In genomic region chr4:176321589-176321988, GRCh38 we compare ENCODE assay signal across 8 cellular contexts. TPM values are rescaled to one million over a fixed set of nuclear protein-coding genes. Genes with fewer than 3 reads are reported as not detected.
DNase-seq lines count a peak whose midpoint lies in the region; ATAC-seq and TF ChIP-seq lines count a peak whose summit lies in the region.

No MANE protein-coding gene starts in this region.

- peak overlapping the region; percentile 94 for H3K4me3 Mint-ChIP-seq in T-helper 17 cell

- H3K36me3 ChIP-seq in spleen: peaks cover 0 to 18% (median 0%) of the 10 kb centered on the region in 6 donors

- H3K4me1 ChIP-seq in spleen: peaks cover 20 to 85% (median 64%) of the 10 kb centered on the region in 6 donors

- intact Hi-C loops in spleen (cut with DNase I; ENCODE audit: low total_unique reads): no loop called here

- H3K9me3 ChIP-seq in T-helper 17 cell (ENCODE audit: control insufficient read depth, low read length, poor library complexity, severe bottlenecking): no peaks in the 10 kb centered on the region
- H3K9me3 ChIP-seq in spleen: no peaks in the 10 kb centered on the region

- H3K36me3 Mint-ChIP-seq in T-helper 17 cell (ENCODE audit: low read depth): peaks cover 4% of the 10 kb centered on the region

- peak; percentile 33 for DNase-seq in DMS 273 (lab: John Stamatoyannopoulos, UW; ENCODE audit: unreplicated experiment)
- DNase-seq in DMS 273 treated with DMSO at 0.1 percent for 48 hours (lab: John Stamatoyannopoulos, UW): no peak
- no peak for DNase-seq in T-helper 17 cell
- no peak for DNase-seq in foreskin fibroblast
- no peak for DNase-seq in spleen
- DNase-seq in HUDEP-2 (lab: John Stamatoyannopoulos, UW; ENCODE audit: unreplicated experiment in 76 of 76): no peak
- no peak for DNase-seq in SIG-M5 treated with dmso at 0.1 percent for 504 hours (lab: John Stamatoyannopoulos, UW; ENCODE audit: unreplicated experiment)

- H3K27me3 ChIP-seq in spleen (replicated peaks in 1 of 7): no peaks in the 10 kb centered on the region

- peaks cover 28% of the 10 kb centered on the region for H3K4me1 Mint-ChIP-seq in T-helper 17 cell

- TF ChIP-seq POLR2A in spleen (IDR thresholded peaks at IDR 0.05): no peak

- H3K4me3 ChIP-seq in foreskin fibroblast (ENCODE audit: low read depth in 1 of 2, low read length in 2 of 2) (peak overlapping the region; percentile 95 to 97), spleen (peak overlapping the region; percentile 72 to 99 (median 94))

- TF ChIP-seq CTCF in foreskin fibroblast (IDR thresholded peaks at IDR 0.05; ENCODE audit: low read depth, low read length): no peak
- no peak for TF ChIP-seq CTCF in spleen (IDR thresholded peaks at IDR 0.05 in 8 of 11, conservative IDR thresholded peaks at IDR 0.05 in 3 of 11)

- H3K27ac Mint-ChIP-seq in T-helper 17 cell: peak overlapping the region; percentile 97

- WGBS in spleen, 5 donors: 37 to 44% (median 39%) methylated on average over 5 of the region's 5 CpGs

- ATAC-seq in T-helper 17 cell (no peak), HG03457 (IDR thresholded peaks at IDR 0.05; ENCODE audit: unreplicated experiment) (no peak)

- peak overlapping the region in 7 of 8 donors; percentile 98 to 100 (median 99) for H3K27ac ChIP-seq in spleen

- H3K27me3 Mint-ChIP-seq in T-helper 17 cell: no peaks in the 10 kb centered on the region

RNA-seq across cellular contexts. Expression of gene SPCS3, which starts 1.8 kb away (rescaled TPM):
- total RNA-seq in T-helper 17 cell (100 to 1,000 TPM; 158 to 162 TPM), spleen (100 to 1,000 TPM; 117 to 164 (median 144) TPM)
- polyA plus RNA-seq in spleen: 10 to 100 TPM; 20.6 to 35.8 (median 28.7) TPM

RNA-seq across cellular contexts. Expression of gene ASB5, which starts 52.6 kb away (rescaled TPM):
- total RNA-seq in T-helper 17 cell (not detected), spleen (not detected)
- under 1 TPM in 2 of 3 donors, not detected in 1; 0.06 to 0.50 TPM for polyA plus RNA-seq in spleen
